ENCODE assay signal across 12 cellular contexts in genomic region chr2:64605991-64606494, GRCh38. TPM values are rescaled to one million over a fixed set of nuclear protein-coding genes. Genes with fewer than 3 reads are reported as not detected.
DNase-seq lines count a peak whose midpoint lies in the region; ATAC-seq and TF ChIP-seq lines count a peak whose summit lies in the region.
"Had no signal": no experiment of that assay in that cellular context is flagged by ENCODE, and none has a peak within 500 bp of the region (broad histone marks: within the 10 kb centered on the region; RNA-seq: fewer than 3 reads in every experiment).

No MANE protein-coding gene starts in this region.

- no peaks in the 10 kb centered on the region for H3K27me3 Mint-ChIP-seq in activated T-cell treated with anti-CD3 and anti-CD28 coated beads, Interleukin-2, amount 50 U/mL, for 24 hours
- H3K27me3 Mint-ChIP-seq in activated B cell treated with CpG ODN at 0.5 μM for 24 hours (no peaks in the 10 kb centered on the region), nephron progenitor cell (ENCODE audit: low read depth, poor library complexity) (peaks cover 20% of the 10 kb centered on the region)
- no peaks in the 10 kb centered on the region for H3K27me3 Mint-ChIP-seq in stimulated activated memory B cell treated with anti-CD40 and anti-IgM and Interleukin-4, amounts not matched to agents 10 μg/mL and 1 μg/mL and 100 μg/mL, for 72 hours

- H3K27ac ChIP-seq in left lung, result no peak overlapping the region
- H3K27ac ChIP-seq: adrenal gland had no signal

- no peak overlapping the region for H3K4me3 ChIP-seq in left lung
- H3K4me3 ChIP-seq: adrenal gland had no signal

- no peaks in the 10 kb centered on the region for H3K9me3 ChIP-seq in left lung
- H3K9me3 ChIP-seq: adrenal gland had no signal

- POLR2A ChIA-PET in activated B cell treated with CpG ODN at 0.5 μM for 24 hours (lab: Charles Lee), result interaction anchor here (0.7 to 5.7 kb wide), 12 partner anchors 11 to 450 kb away, joined by 3 to 59 read pairs (median 12); partner anchors contain the start of gene SERTAD2

- no peak for ATAC-seq in activated B cell treated with CpG ODN at 0.5 μM for 24 hours (ENCODE audit: low read depth)
- peak; percentile 48 for ATAC-seq in left lung
- ATAC-seq in stimulated activated memory B cell treated with anti-CD40 and anti-IgM and Interleukin-4, amounts not matched to agents 10 μg/mL and 1 μg/mL and 100 μg/mL, for 72 hours, result no peak

- CTCF ChIA-PET in activated B cell treated with CpG ODN at 0.5 μM for 24 hours (lab: Charles Lee), result interaction anchor here (0.8 to 3.9 kb wide), 6 partner anchors 12 to 261 kb away, joined by 3 to 24 read pairs (median 12); no protein-coding TSS in a partner anchor

- DNase-seq in activated T-cell treated with anti-CD3 and anti-CD28 coated beads, Interleukin-2, amount 50 U/mL, for 24 hours, result no peak
- no peak for DNase-seq in activated T-cell treated with anti-CD3 and anti-CD28 coated beads, Interleukin-2, amount 50 U/mL, for 1 hour
- DNase-seq in activated B cell treated with CpG ODN at 0.5 μM for 24 hours (no peak), left lung (no peak), nephron progenitor cell (no peak), Kasumi-1 (lab: John Stamatoyannopoulos, UW) (no peak), cerebellum (ENCODE audit: low spot score) (no peak)
- DNase-seq: DMS153, NCI-H1694 treated with DMSO at 0.1 percent for 48 hours, SW 1271 had no signal

- H3K9me3 Mint-ChIP-seq in activated T-cell treated with anti-CD3 and anti-CD28 coated beads, Interleukin-2, amount 50 U/mL, for 24 hours, result no peaks in the 10 kb centered on the region
- H3K9me3 Mint-ChIP-seq in activated B cell treated with CpG ODN at 0.5 μM for 24 hours (no peaks in the 10 kb centered on the region), nephron progenitor cell (peaks cover 14% of the 10 kb centered on the region)
- H3K9me3 Mint-ChIP-seq in stimulated activated memory B cell treated with anti-CD40 and anti-IgM and Interleukin-4, amounts not matched to agents 10 μg/mL and 1 μg/mL and 100 μg/mL, for 72 hours, result peaks cover 6% of the 10 kb centered on the region

- peak overlapping the region; percentile 22 for H3K4me3 Mint-ChIP-seq in activated T-cell treated with anti-CD3 and anti-CD28 coated beads, Interleukin-2, amount 50 U/mL, for 24 hours
- peak overlapping the region; percentile 78 for H3K4me3 Mint-ChIP-seq in activated B cell treated with CpG ODN at 0.5 μM for 24 hours
- H3K4me3 Mint-ChIP-seq in stimulated activated memory B cell treated with anti-CD40 and anti-IgM and Interleukin-4, amounts not matched to agents 10 μg/mL and 1 μg/mL and 100 μg/mL, for 72 hours, result peak overlapping the region; percentile 76
- no peak overlapping the region for H3K4me3 Mint-ChIP-seq in nephron progenitor cell

- TF ChIP-seq CTCF in activated B cell treated with CpG ODN at 0.5 μM for 24 hours (IDR thresholded peaks at IDR 0.05) (no peak), left lung (IDR thresholded peaks at IDR 0.05) (no peak), nephron progenitor cell (IDR thresholded peaks at IDR 0.05) (no peak)

- no peaks in the 10 kb centered on the region for H3K36me3 ChIP-seq in left lung
- H3K36me3 ChIP-seq: adrenal gland had no signal

- H3K27ac Mint-ChIP-seq in activated T-cell treated with anti-CD3 and anti-CD28 coated beads, Interleukin-2, amount 50 U/mL, for 24 hours, result peak overlapping the region; percentile 93
- peak overlapping the region; percentile 78 for H3K27ac Mint-ChIP-seq in activated B cell treated with CpG ODN at 0.5 μM for 24 hours
- H3K27ac Mint-ChIP-seq in stimulated activated memory B cell treated with anti-CD40 and anti-IgM and Interleukin-4, amounts not matched to agents 10 μg/mL and 1 μg/mL and 100 μg/mL, for 72 hours, result peak overlapping the region; percentile 100
- no peak overlapping the region for H3K27ac Mint-ChIP-seq in nephron progenitor cell

- intact Hi-C loops in activated B cell treated with CpG ODN at 0.5 μM for 24 hours (cut with micrococcal nuclease) (loop anchor here (2.0 kb wide), 2 partner anchors 19 to 93 kb away; no protein-coding TSS in a partner anchor), left lung (cut with DNase I) (no loop called here)

- peaks cover 0 to 25% of the 10 kb centered on the region in 2 donors for H3K4me1 ChIP-seq in left lung

- no peaks in the 10 kb centered on the region for H3K36me3 Mint-ChIP-seq in activated T-cell treated with anti-CD3 and anti-CD28 coated beads, Interleukin-2, amount 50 U/mL, for 24 hours (ENCODE audit: low read depth)
- H3K36me3 Mint-ChIP-seq in activated B cell treated with CpG ODN at 0.5 μM for 24 hours (ENCODE audit: low read depth), result no peaks in the 10 kb centered on the region
- peaks cover 8% of the 10 kb centered on the region for H3K36me3 Mint-ChIP-seq in stimulated activated memory B cell treated with anti-CD40 and anti-IgM and Interleukin-4, amounts not matched to agents 10 μg/mL and 1 μg/mL and 100 μg/mL, for 72 hours
- peaks cover 12% of the 10 kb centered on the region for H3K36me3 Mint-ChIP-seq in nephron progenitor cell (ENCODE audit: low read depth)

- H3K27me3 ChIP-seq in left lung, result no peaks in the 10 kb centered on the region
- H3K27me3 ChIP-seq: adrenal gland had no signal

- peaks cover 31% of the 10 kb centered on the region for H3K4me1 Mint-ChIP-seq in activated T-cell treated with anti-CD3 and anti-CD28 coated beads, Interleukin-2, amount 50 U/mL, for 24 hours (ENCODE audit: low read depth)
- H3K4me1 Mint-ChIP-seq in activated B cell treated with CpG ODN at 0.5 μM for 24 hours, result peaks cover 34% of the 10 kb centered on the region
- H3K4me1 Mint-ChIP-seq in stimulated activated memory B cell treated with anti-CD40 and anti-IgM and Interleukin-4, amounts not matched to agents 10 μg/mL and 1 μg/mL and 100 μg/mL, for 72 hours, result peaks cover 32% of the 10 kb centered on the region
- peaks cover 30% of the 10 kb centered on the region for H3K4me1 Mint-ChIP-seq in nephron progenitor cell

RNA-seq across cellular contexts. Expression of gene SERTAD2, which starts 47.7 kb away (rescaled TPM):
- total RNA-seq in activated B cell treated with CpG ODN at 0.5 μM for 24 hours, result 45.6 and 47.3 TPM in 2 replicates
- 10 to 100 TPM; 17.9 to 18.4 TPM for total RNA-seq in left lung
- 5.8 TPM for total RNA-seq in cerebellum
